8 cellular contexts compared by ENCODE assay signal in the genomic region with DNA sequence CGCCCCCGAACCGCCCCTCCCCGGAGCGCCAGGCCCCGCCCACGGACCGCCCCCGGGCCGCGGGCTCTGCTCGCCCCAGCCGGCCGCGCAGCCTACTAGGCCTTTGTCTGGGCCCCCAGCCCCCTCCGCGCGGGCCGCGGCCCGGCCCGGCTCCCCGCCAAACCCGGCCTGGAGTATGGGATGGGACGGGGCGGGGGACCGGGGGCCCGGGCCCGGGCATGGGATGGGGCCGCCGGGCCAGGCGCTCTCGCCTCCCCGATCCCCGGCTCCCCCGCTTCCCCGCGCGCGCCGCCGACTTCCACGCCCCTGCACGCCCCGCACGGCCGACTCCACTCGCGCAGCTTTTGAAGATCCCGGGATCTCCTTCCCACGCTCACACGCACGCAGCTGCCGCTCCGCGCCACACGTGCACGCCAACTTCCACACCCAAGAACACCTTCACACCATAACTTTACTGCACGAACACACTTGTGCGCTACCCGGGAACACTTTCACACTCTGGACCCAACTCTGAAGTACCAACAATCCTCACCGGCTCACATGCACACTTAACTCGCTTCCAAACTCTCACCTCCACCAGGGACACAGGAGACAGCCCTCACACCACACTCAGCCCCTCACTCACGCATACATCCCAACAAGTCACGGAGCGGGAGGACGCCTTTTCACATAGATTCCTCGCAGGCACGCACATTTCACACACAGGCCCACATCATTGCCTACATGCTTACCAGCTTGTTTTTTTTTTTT. TPM values are rescaled to one million over a fixed set of nuclear protein-coding genes. Genes with fewer than 3 reads are reported as not detected.
A peak's percentile ranks its signal among the peaks of the same experiment; 100 is the strongest.
DNase-seq lines count a peak whose midpoint lies in the region; TF ChIP-seq lines count a peak whose summit lies in the region.

No MANE protein-coding gene starts in this region.

- peak overlapping the region; percentile 90 for H3K4me3 Mint-ChIP-seq in activated naive CD4-positive, alpha-beta T cell treated with anti-CD3 and anti-CD28 coated beads, Interleukin-2, amount 50 U/mL, for 24 hours

- TF ChIP-seq EP300 in SK-N-SH (IDR thresholded peaks at IDR 0.05; ENCODE audit: borderline replicate concordance in 1 of 2, low read depth in 1 of 2, low read length in 1 of 2) (no peak), stomach (IDR thresholded peaks at IDR 0.05) (no peak)

- H3K4me2 ChIP-seq in SK-N-SH, result peak overlapping the region; percentile 76; the same call in 1 of the 2 replicates

- CTCF ChIA-PET in SK-N-SH (lab: Yijun Ruan, JAX), result interaction anchor here (1.3 to 1.7 kb wide), 3 partner anchors 23 to 87 kb away, joined by 3 to 6 read pairs (median 4); no protein-coding TSS in a partner anchor

- TF ChIP-seq CTCF in GM13977 (IDR thresholded peaks at IDR 0.05; ENCODE audit: extremely low read depth, insufficient read depth, missing control alignments), result no peak
- TF ChIP-seq CTCF in SK-N-SH (IDR thresholded peaks at IDR 0.05), result no peak
- no peak for TF ChIP-seq CTCF in stomach (IDR thresholded peaks at IDR 0.05)

- H3K4me1 ChIP-seq in SK-N-SH (ENCODE audit: control insufficient read depth in 1 of 2, insufficient read depth in 2 of 2, low read depth in 1 of 2, low read length in 1 of 2) (peaks cover 27 to 45% of the 10 kb centered on the region in 2 experiments; a peak in 3 of 4 replicates), neuron (ENCODE audit: insufficient read depth, low read length) (peaks cover 30% of the 10 kb centered on the region), stomach (peaks cover 66 to 94% (median 80%) of the 10 kb centered on the region in 4 donors)

- no peaks in the 10 kb centered on the region for H3K27me3 Mint-ChIP-seq in activated naive CD4-positive, alpha-beta T cell treated with anti-CD3 and anti-CD28 coated beads, Interleukin-2, amount 50 U/mL, for 24 hours

- H3F3A ChIP-seq in SK-N-SH (replicated peaks; ENCODE audit: insufficient read depth), result peaks cover 24% of the 10 kb centered on the region

- no peaks in the 10 kb centered on the region for H3K9me2 ChIP-seq in SK-N-SH

- no peak for TF ChIP-seq POLR2A in stomach (IDR thresholded peaks at IDR 0.05)

- 23% methylated on average over 38 of the region's 69 CpGs for WGBS in SK-N-SH (ENCODE audit: low lambda C conversion rate)
- 10 to 17% (median 14%) methylated on average over 27 to 69 of the region's 69 CpGs for WGBS in stomach, 5 donors

- no peaks in the 10 kb centered on the region for H4K20me1 ChIP-seq in SK-N-SH (ENCODE audit: insufficient read depth)

- in situ Hi-C loops in GM13977 (cut with MboI; ENCODE audit: low pct_unique_long_range_greater_than_20kb, low sequenced_read_pairs, unreplicated experiment), result no loop called here

- H3K4me3 ChIP-seq in SK-N-SH (ENCODE audit: low read depth in 2 of 2, low read length in 1 of 2), result peak overlapping the region; percentile 36 to 54
- H3K4me3 ChIP-seq in neuron (ENCODE audit: low read length), result peak overlapping the region; percentile 46
- H3K4me3 ChIP-seq in stomach, result peak overlapping the region; percentile 74 to 83 (median 78)

- H3K27ac ChIP-seq in SK-N-SH (ENCODE audit: low read depth in 2 of 2, low read length in 1 of 2), result peak overlapping the region; percentile 58 to 64; a peak in 3 of 4 replicates
- H3K27ac ChIP-seq in stomach, result peak overlapping the region; percentile 55 to 97 (median 85)

- DNase-seq in GM13977 (ENCODE audit: low spot score) (peak; percentile 93), HuH-7.5 (ENCODE audit: low spot score) (peak; percentile 65), SK-N-SH (peak; percentile 99), globus pallidus (ENCODE audit: low spot score) (peak; percentile 90), stomach (peak; percentile 85), KG1 (lab: John Stamatoyannopoulos, UW) (no peak)

- H3K36me3 ChIP-seq in SK-N-SH (replicated peaks in 1 of 2; ENCODE audit: control insufficient read depth in 1 of 2, insufficient read depth in 2 of 2, low read length in 1 of 2) (no peaks in the 10 kb centered on the region), neuron (ENCODE audit: insufficient read depth, low read length) (no peaks in the 10 kb centered on the region), stomach (no peaks in the 10 kb centered on the region)

- H3K79me2 ChIP-seq in SK-N-SH (ENCODE audit: insufficient read depth), result peaks cover 43% of the 10 kb centered on the region

- no peaks in the 10 kb centered on the region for H3K27me3 ChIP-seq in SK-N-SH (ENCODE audit: insufficient read depth)
- H3K27me3 ChIP-seq in neuron (ENCODE audit: insufficient read depth, low read length), result no peaks in the 10 kb centered on the region
- no peaks in the 10 kb centered on the region for H3K27me3 ChIP-seq in stomach

- H3K27ac Mint-ChIP-seq in activated naive CD4-positive, alpha-beta T cell treated with anti-CD3 and anti-CD28 coated beads, Interleukin-2, amount 50 U/mL, for 24 hours, result peak overlapping the region; percentile 92

- peaks cover 25% of the 10 kb centered on the region for H3K4me1 Mint-ChIP-seq in activated naive CD4-positive, alpha-beta T cell treated with anti-CD3 and anti-CD28 coated beads, Interleukin-2, amount 50 U/mL, for 24 hours

- intact Hi-C loops in stomach (cut with DNase I; ENCODE audit: low total_unique reads), result no loop called here

- H2AFZ ChIP-seq in SK-N-SH (ENCODE audit: low read depth) (peak overlapping the region; percentile 90), neuron (ENCODE audit: low read depth, low read length) (peak overlapping the region; percentile 53)

- POLR2A ChIA-PET in SK-N-SH (lab: Yijun Ruan, JAX), result no interaction called here

- peak overlapping the region; percentile 70 for H3K9ac ChIP-seq in SK-N-SH

- no peaks in the 10 kb centered on the region for H3K36me3 Mint-ChIP-seq in activated naive CD4-positive, alpha-beta T cell treated with anti-CD3 and anti-CD28 coated beads, Interleukin-2, amount 50 U/mL, for 24 hours

- TF ChIP-seq RAD21 in SK-N-SH (IDR thresholded peaks at IDR 0.05; ENCODE audit: low read length), result no peak

- H3K9me3 ChIP-seq in SK-N-SH, result no peaks in the 10 kb centered on the region
- no peaks in the 10 kb centered on the region for H3K9me3 ChIP-seq in neuron (ENCODE audit: low read length)
- no peaks in the 10 kb centered on the region for H3K9me3 ChIP-seq in stomach

- no peaks in the 10 kb centered on the region for H3K9me3 Mint-ChIP-seq in activated naive CD4-positive, alpha-beta T cell treated with anti-CD3 and anti-CD28 coated beads, Interleukin-2, amount 50 U/mL, for 24 hours

TF ChIP-seq in SK-N-SH, 30 proteins besides CTCF, POLR2A, EP300 and RAD21:
- TF ChIP-seq EZH2phosphoT487 (IDR thresholded peaks at IDR 0.05; ENCODE audit: borderline replicate concordance, low read depth) (no peak), REST (IDR thresholded peaks at IDR 0.05; ENCODE audit: low read depth, low read length) (0 out of 2 replicates have a peak, but pooled peaks have one; percentile 26), MAX (IDR thresholded peaks at IDR 0.05; ENCODE audit: low read depth) (peak; percentile 82), NRF1 (IDR thresholded peaks at IDR 0.05; ENCODE audit: low read depth, low read length) (0 out of 2 replicates have a peak, but pooled peaks have one; percentile 32), MXI1 (IDR thresholded peaks at IDR 0.05; ENCODE audit: low read depth, low read length) (no peak), GABPA (IDR thresholded peaks at IDR 0.05; ENCODE audit: low read depth) (no peak)

RNA-seq across cellular contexts. Expression of gene HSPG2, which starts 0.4 kb away (rescaled TPM):
- polyA plus RNA-seq in SK-N-SH (2012; rRNA removed) (10.7 and 28.9 TPM in 2 replicates), stomach (10 to 100 TPM; 21.7 to 98.5 (median 62.1) TPM)
- 10.2 and 22.9 TPM in 2 replicates for polyA plus RNA-seq in SK-N-SH (2012; cell fraction: cytosol; rRNA removed)
- polyA plus RNA-seq in SK-N-SH (2012; cell fraction: nucleus; rRNA removed), result 112 and 128 TPM in 2 replicates
- total RNA-seq in stomach, result 100 to 1,000 TPM in 4 of 5 donors, 10 to 100 TPM in 1; 88.7 to 504 (median 186) TPM

RNA-seq across cellular contexts. Expression of gene CELA3B, which starts 39.3 kb away (rescaled TPM):
- polyA plus RNA-seq in SK-N-SH (2012; rRNA removed), result not detected in 2 replicates
- not detected in 2 replicates for polyA plus RNA-seq in SK-N-SH (2012; cell fraction: cytosol; rRNA removed)
- polyA plus RNA-seq in SK-N-SH (2012; cell fraction: nucleus; rRNA removed), result not detected in 2 replicates
- 10 to 100 TPM in 1 of 5 donors, not detected in 4; 84.3 TPM for total RNA-seq in stomach
- 10 to 100 TPM in 2 of 3 donors, 1 to 10 TPM in 1; 6.1 to 37.8 (median 18.6) TPM for polyA plus RNA-seq in stomach

Comparison
In these comparisons a context has a peak if more than half of its experiments do, and no peak if none do; other contexts are left out.
1. RNA of gene CELA3B, which starts 39.3 kb away (polyA plus RNA-seq): 6.1 to 37.8 TPM in stomach; not detected in SK-N-SH; every median in the first group is over 4 times any median in the second.
2. Peak in every context shown above with its lines, with median percentiles within 50 percentile points of each other: H3K4me3 ChIP-seq.